Comparison of ENCODE assay signal across 8 cellular contexts in genomic region chr17:40314557-40314953, GRCh38. TPM values are rescaled to one million over a fixed set of nuclear protein-coding genes. Genes with fewer than 3 reads are reported as not detected.
DNase-seq lines count a peak whose midpoint lies in the region; ATAC-seq and TF ChIP-seq lines count a peak whose summit lies in the region.

No MANE protein-coding gene starts in this region.

- peak; percentile 21; the same call in 1 of the 2 replicates for TF ChIP-seq RAD21 in Ishikawa (IDR thresholded peaks at IDR 0.05; ENCODE audit: low read depth)

- peak; percentile 88 for DNase-seq in AG08395 (ENCODE audit: low spot score)
- DNase-seq in activated naive CD4-positive, alpha-beta T cell treated with anti-CD3 and anti-CD28 coated beads, Interleukin-2, amount 50 U/mL, for 16 hours = peak; percentile 89
- DNase-seq in cardiac septum (ENCODE audit: low spot score) = peak; percentile 97
- peak; percentile 84 for DNase-seq in stimulated activated CD4-positive, alpha-beta T cell treated with anti-CD3 and anti-CD28 coated beads, Interleukin-12 subunit alpha, Interleukin-12 subunit beta, amount 100 ng/mL, for 4 hours
- no peak for DNase-seq in HuH-7 (ENCODE audit: low spot score)

- peak; percentile 2 for ATAC-seq in SK-N-SH treated with all-trans-retinoic acid at 6 μM for 48 hours
- ATAC-seq in HG03045 (IDR thresholded peaks at IDR 0.05; ENCODE audit: unreplicated experiment) = no peak

- intact Hi-C loops in cardiac septum (cut with DNase I) = no loop called here

- peak; percentile 96 for TF ChIP-seq EP300 in Ishikawa (IDR thresholded peaks at IDR 0.05; ENCODE audit: borderline replicate concordance)

TF ChIP-seq in Ishikawa, 13 proteins besides CTCF, POLR2A, EP300 and RAD21:
- peak; percentile 66; the same call in 1 of the 2 replicates for TF ChIP-seq FOXM1 (IDR thresholded peaks at IDR 0.05; ENCODE audit: borderline replicate concordance, low read depth)
- TF ChIP-seq TAF1 (IDR thresholded peaks at IDR 0.05; ENCODE audit: low read depth) = 0 out of 2 replicates have a peak, but pooled peaks have one; percentile 38
- TF ChIP-seq NFIC (IDR thresholded peaks at IDR 0.05) = peak; percentile 99
- TF ChIP-seq CREB1 (IDR thresholded peaks at IDR 0.05; ENCODE audit: low read depth) = no peak
- TF ChIP-seq TCF12 (IDR thresholded peaks at IDR 0.05; ENCODE audit: low read depth) = peak; percentile 97
- TF ChIP-seq REST (IDR thresholded peaks at IDR 0.05; ENCODE audit: low read depth) = no peak
- TF ChIP-seq TEAD4 (IDR thresholded peaks at IDR 0.05) = peak; percentile 99
- peak; percentile 52; the same call in 1 of the 2 replicates for TF ChIP-seq YY1 (IDR thresholded peaks at IDR 0.05; ENCODE audit: low read depth)
- peak; percentile 42; the same call in 1 of the 2 replicates for TF ChIP-seq EGR1 (IDR thresholded peaks at IDR 0.05)
- 0 out of 2 replicates have a peak, but pooled peaks have one; percentile 18 for TF ChIP-seq USF1 (IDR thresholded peaks at IDR 0.05)
- TF ChIP-seq MAX (IDR thresholded peaks at IDR 0.05) = peak; percentile 84
- peak; percentile 58; the same call in 1 of the 2 replicates for TF ChIP-seq CEBPB (IDR thresholded peaks at IDR 0.05)
- peak; percentile 99 for TF ChIP-seq ZBTB7A (IDR thresholded peaks at IDR 0.05; ENCODE audit: low read depth)

TF ChIP-seq in SK-N-SH treated with all-trans-retinoic acid at 6 μM for 48 hours, 23 proteins besides CTCF, POLR2A, EP300 and RAD21:
- TF ChIP-seq ZNF565 (CRISPR knock-in tag; conservative IDR thresholded peaks at IDR 0.05; ENCODE audit: low read depth) = no peak
- no peak for TF ChIP-seq TCF4 (CRISPR knock-in tag; IDR thresholded peaks at IDR 0.05; ENCODE audit: borderline replicate concordance)
- TF ChIP-seq POU6F1 (CRISPR knock-in tag; IDR thresholded peaks at IDR 0.05; ENCODE audit: borderline replicate concordance, low read depth) = no peak
- no peak for TF ChIP-seq ZFP30 (CRISPR knock-in tag; IDR thresholded peaks at IDR 0.05)
- TF ChIP-seq CSDC2 (CRISPR knock-in tag; IDR thresholded peaks at IDR 0.05) = peak; percentile 75; the same call in 1 of the 2 replicates
- TF ChIP-seq ZNF70 (CRISPR knock-in tag; IDR thresholded peaks at IDR 0.05) = no peak
- TF ChIP-seq PATZ1 (CRISPR knock-in tag; IDR thresholded peaks at IDR 0.05; ENCODE audit: borderline replicate concordance) = peak; percentile 86; the same call in 1 of the 2 replicates
- peak; percentile 69 for TF ChIP-seq ZFP3 (CRISPR knock-in tag; IDR thresholded peaks at IDR 0.05)
- TF ChIP-seq SNAI2 (CRISPR knock-in tag; IDR thresholded peaks at IDR 0.05) = no peak
- no peak for TF ChIP-seq TOX (CRISPR knock-in tag; IDR thresholded peaks at IDR 0.05; ENCODE audit: borderline replicate concordance)
- TF ChIP-seq OSR1 (CRISPR knock-in tag; IDR thresholded peaks at IDR 0.05) = no peak
- TF ChIP-seq ESRRG (CRISPR knock-in tag; IDR thresholded peaks at IDR 0.05) = no peak
- no peak for TF ChIP-seq GLIS3 (CRISPR knock-in tag; IDR thresholded peaks at IDR 0.05)
- TF ChIP-seq PPARA (CRISPR knock-in tag; IDR thresholded peaks at IDR 0.05; ENCODE audit: borderline replicate concordance) = no peak
- no peak for TF ChIP-seq ARNTL (CRISPR knock-in tag; IDR thresholded peaks at IDR 0.05; ENCODE audit: borderline replicate concordance, low read depth)
- no peak for TF ChIP-seq ZNF8 (CRISPR knock-in tag; IDR thresholded peaks at IDR 0.05)
- TF ChIP-seq TSHZ2 (CRISPR knock-in tag; IDR thresholded peaks at IDR 0.05) = no peak
- TF ChIP-seq CSRNP3 (CRISPR knock-in tag; IDR thresholded peaks at IDR 0.05) = no peak

RNA-seq across cellular contexts. Expression of gene RARA, which starts 5.6 kb away (rescaled TPM):
- 30.7 TPM for total RNA-seq in cardiac septum

RNA-seq across cellular contexts. Expression of gene CDC6, which starts 26.9 kb away (rescaled TPM):
- total RNA-seq in cardiac septum = 0.75 TPM

RNA-seq across cellular contexts. Expression of gene GJD3, which starts 50.0 kb away (rescaled TPM):
- 2.6 TPM for total RNA-seq in cardiac septum
